Comparison of ENCODE assay signal across 1 cellular context in genomic region chr14:60091550-60092511, GRCh38.
TF ChIP-seq lines count a peak whose summit lies in the region.

TSS of gene PCNX4 (plus strand) at chr14:60091923. CDS start at chr14:60107639, 15,716 bp downstream.

TF ChIP-seq in HepG2, 621 proteins besides CTCF, POLR2A, EP300 and RAD21 (continued from another document and continues in another):
- TF ChIP-seq NR2F2 (IDR thresholded peaks at IDR 0.05; ENCODE audit: borderline replicate concordance, low read depth) (no peak), ZNF276 (CRISPR knock-in tag; IDR thresholded peaks at IDR 0.05; ENCODE audit: low read depth) (peak; percentile 95), PITX1 (CRISPR knock-in tag; IDR thresholded peaks at IDR 0.05) (peak; percentile 76), HMG20A (CRISPR knock-in tag; IDR thresholded peaks at IDR 0.05; ENCODE audit: borderline replicate concordance) (no peak), SKI (IDR thresholded peaks at IDR 0.05; ENCODE audit: partially characterized antibody) (no peak), ZBTB20 (CRISPR knock-in tag; IDR thresholded peaks at IDR 0.05; ENCODE audit: borderline replicate concordance, low read depth) (peak; percentile 91; the same call in 1 of the 2 replicates), POLR2AphosphoS5 (IDR thresholded peaks at IDR 0.05; ENCODE audit: low read depth, low read length) (peak; percentile 91; the same call in 1 of the 2 replicates), ZNF816 (CRISPR knock-in tag; IDR thresholded peaks at IDR 0.05; ENCODE audit: borderline replicate concordance) (peak; percentile 74; the same call in 1 of the 2 replicates), ZNF281 (CRISPR knock-in tag; IDR thresholded peaks at IDR 0.05; ENCODE audit: borderline replicate concordance) (no peak), HBP1 (CRISPR knock-in tag; IDR thresholded peaks at IDR 0.05; ENCODE audit: low read depth) (peak; percentile 83), ARNT (IDR thresholded peaks at IDR 0.05) (no peak), ZNF589 (CRISPR knock-in tag; conservative IDR thresholded peaks at IDR 0.05) (peak; percentile 83; the same call in 1 of the 2 replicates), DNMT3B (CRISPR knock-in tag; conservative IDR thresholded peaks at IDR 0.05) (0 out of 2 replicates have a peak, but pooled peaks have one; percentile 88), ZKSCAN5 (CRISPR knock-in tag; IDR thresholded peaks at IDR 0.05) (no peak), ZNF687 (CRISPR knock-in tag; IDR thresholded peaks at IDR 0.05) (peak; percentile 100), RELA (CRISPR knock-in tag; IDR thresholded peaks at IDR 0.05) (no peak), MEIS1 (CRISPR knock-in tag; IDR thresholded peaks at IDR 0.05; ENCODE audit: borderline replicate concordance) (peak; percentile 94), DRAP1 (CRISPR knock-in tag; IDR thresholded peaks at IDR 0.05) (peak; percentile 92), ZBTB38 (CRISPR knock-in tag; IDR thresholded peaks at IDR 0.05) (peak; percentile 92), NCOA5 (CRISPR knock-in tag; IDR thresholded peaks at IDR 0.05) (no peak), ZNF562 (CRISPR knock-in tag; IDR thresholded peaks at IDR 0.05; ENCODE audit: borderline replicate concordance) (no peak), BCLAF1 (IDR thresholded peaks at IDR 0.05) (no peak), GTF3A (CRISPR knock-in tag; conservative IDR thresholded peaks at IDR 0.05) (0 out of 2 replicates have a peak, but pooled peaks have one; percentile 82), ZGPAT (CRISPR knock-in tag; IDR thresholded peaks at IDR 0.05) (peak; percentile 86), CBX2 (IDR thresholded peaks at IDR 0.05; ENCODE audit: low read depth, low read length) (no peak), CBX2 (CRISPR knock-in tag; IDR thresholded peaks at IDR 0.05; ENCODE audit: low read depth) (peak; percentile 91; the same call in 1 of the 2 replicates), STAT6 (CRISPR knock-in tag; IDR thresholded peaks at IDR 0.05; ENCODE audit: borderline replicate concordance) (no peak; the same call in 1 of the 2 replicates), ZNF777 (CRISPR knock-in tag; IDR thresholded peaks at IDR 0.05) (peak; percentile 91), AKAP8 (CRISPR knock-in tag; IDR thresholded peaks at IDR 0.05) (peak; percentile 90), ZNF124 (CRISPR knock-in tag; IDR thresholded peaks at IDR 0.05) (peak; percentile 92; the same call in 1 of the 2 replicates), FIP1L1 (IDR thresholded peaks at IDR 0.05; ENCODE audit: borderline replicate concordance, insufficient read depth, low read depth, low read length) (no peak), ZNF121 (CRISPR knock-in tag; IDR thresholded peaks at IDR 0.05) (no peak), NR0B2 (CRISPR knock-in tag; IDR thresholded peaks at IDR 0.05) (peak; percentile 84; the same call in 1 of the 2 replicates), TCF12 (IDR thresholded peaks at IDR 0.05) (no peak), TCF12 (CRISPR knock-in tag; IDR thresholded peaks at IDR 0.05) (no peak), FOXO1 (CRISPR knock-in tag; IDR thresholded peaks at IDR 0.05) (peak; percentile 78), HNF4G (IDR thresholded peaks at IDR 0.05; ENCODE audit: borderline replicate concordance, low read depth, low read length) (no peak), HNF4G (CRISPR knock-in tag; IDR thresholded peaks at IDR 0.05; ENCODE audit: borderline replicate concordance, low read depth) (peak; percentile 23; the same call in 1 of the 2 replicates), ZBTB44 (CRISPR knock-in tag; IDR thresholded peaks at IDR 0.05) (no peak), BHLHE40 (IDR thresholded peaks at IDR 0.05; ENCODE audit: low read length) (peak; percentile 65), GATA4 (IDR thresholded peaks at IDR 0.05; ENCODE audit: borderline replicate concordance, low read depth) (peak; percentile 30; the same call in 1 of the 2 replicates), HNRNPUL1 (IDR thresholded peaks at IDR 0.05; ENCODE audit: low read depth, low read length) (no peak)
